ENCODE assay signal across 9 cellular contexts in the genomic region with DNA sequence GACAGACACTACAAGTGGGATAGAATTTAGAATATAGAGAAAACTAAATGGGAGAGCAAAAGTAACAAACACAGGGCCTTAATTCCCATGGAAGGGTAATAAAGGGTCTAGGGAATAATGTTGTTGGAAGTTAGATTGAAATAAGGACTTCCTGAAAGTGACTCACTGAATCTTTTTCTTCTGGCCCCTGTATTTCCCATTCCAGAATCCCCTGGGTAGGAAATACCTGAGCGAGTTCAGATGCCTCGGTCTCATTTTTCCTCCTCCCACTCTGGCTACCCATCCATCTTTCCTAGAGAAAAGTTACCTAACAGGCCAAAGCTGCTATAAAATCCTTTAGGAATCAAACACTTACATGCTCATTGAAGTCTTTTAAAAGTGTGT. TPM values are rescaled to one million over a fixed set of nuclear protein-coding genes. Genes with fewer than 3 reads are reported as not detected.
DNase-seq lines count a peak whose midpoint lies in the region; ATAC-seq and TF ChIP-seq lines count a peak whose summit lies in the region.
"Had no signal": no experiment of that assay in that cellular context is flagged by ENCODE, and none has a peak within 500 bp of the region (broad histone marks: within the 10 kb centered on the region; RNA-seq: fewer than 3 reads in every experiment).

No MANE protein-coding gene starts in this region.

- H3K4me2 ChIP-seq in mammary epithelial cell (ENCODE audit: insufficient read depth, low read depth, low read length), result peak overlapping the region; percentile 20

- no peaks in the 10 kb centered on the region for H3K9me3 ChIP-seq in mammary epithelial cell (replicated peaks; ENCODE audit: insufficient read depth, low read length)
- H3K9me3 ChIP-seq in muscle layer of duodenum (ENCODE audit: control insufficient read depth in 1 of 2, low read length in 2 of 2), result no peaks in the 10 kb centered on the region
- no peaks in the 10 kb centered on the region for H3K9me3 ChIP-seq in aorta (ENCODE audit: control insufficient read depth, low read length)

- H3K4me1 Mint-ChIP-seq in stimulated activated naive CD8-positive, alpha-beta T cell treated with anti-CD3 and anti-CD28 coated beads, Interleukin-15, Interleukin-2, amounts not matched to agents 100 ng/mL and 50 ng/mL, for 24 hours (ENCODE audit: low read depth), result peaks cover 79% of the 10 kb centered on the region

- WGBS in mammary epithelial cell (ENCODE audit: low coverage, missing lambda C conversion rate), result 40% methylated on average over 1 of the region's 2 CpGs
- 29 to 37% methylated on average over 2 of the region's 2 CpGs for WGBS in aorta, 2 donors

- BruUV-seq in mammary epithelial cell (replicated peaks; lab: Mats Ljungman, UMichigan), result TSS peak; percentile 9

- no peaks in the 10 kb centered on the region for H4K20me1 ChIP-seq in mammary epithelial cell (ENCODE audit: insufficient read depth, low read length)

- intact Hi-C loops in mammary epithelial cell (cut with micrococcal nuclease), result loop anchor here (5.0 to 10.0 kb wide), 2 partner anchors 69 to 241 kb away; partner anchors contain the start of genes IQGAP3 and MRPL24
- intact Hi-C loops in aorta (cut with DNase I), result no loop called here

- H2AFZ ChIP-seq in mammary epithelial cell (ENCODE audit: low read depth, low read length), result peak overlapping the region; percentile 86

- peaks cover 19% of the 10 kb centered on the region for H3K79me2 ChIP-seq in mammary epithelial cell (ENCODE audit: insufficient read depth, low read length)

- H3K9me3 Mint-ChIP-seq in stimulated activated naive CD8-positive, alpha-beta T cell treated with anti-CD3 and anti-CD28 coated beads, Interleukin-15, Interleukin-2, amounts not matched to agents 100 ng/mL and 50 ng/mL, for 24 hours, result no peaks in the 10 kb centered on the region

- H3K27ac ChIP-seq in mammary epithelial cell (ENCODE audit: insufficient read depth, low read depth, low read length), result peak overlapping the region; percentile 90
- H3K27ac ChIP-seq in muscle layer of duodenum (ENCODE audit: low read length), result peak overlapping the region; percentile 100
- peak overlapping the region; percentile 76 to 98 for H3K27ac ChIP-seq in aorta (ENCODE audit: low read depth in 1 of 2, low read length in 2 of 2)

- no peaks in the 10 kb centered on the region for H3K36me3 Mint-ChIP-seq in stimulated activated naive CD8-positive, alpha-beta T cell treated with anti-CD3 and anti-CD28 coated beads, Interleukin-15, Interleukin-2, amounts not matched to agents 100 ng/mL and 50 ng/mL, for 24 hours (ENCODE audit: low read depth)

- H3K27ac Mint-ChIP-seq in stimulated activated naive CD8-positive, alpha-beta T cell treated with anti-CD3 and anti-CD28 coated beads, Interleukin-15, Interleukin-2, amounts not matched to agents 100 ng/mL and 50 ng/mL, for 24 hours, result peak overlapping the region; percentile 97

- DNase-seq in stimulated activated naive CD8-positive, alpha-beta T cell treated with anti-CD3 and anti-CD28 coated beads, Interleukin-15, Interleukin-2, amounts not matched to agents 100 U/mL and 50 U/mL, for 24 hours, result no peak
- DNase-seq in mammary epithelial cell (no peak), aorta (no peak)
- no peak for DNase-seq in activated CD8-positive, alpha-beta memory T cell treated with anti-CD3 and anti-CD28 coated beads, Interleukin-2, amount 50 U/mL, for 4 hours
- no peak for DNase-seq in stimulated activated CD4-positive, alpha-beta T cell treated with anti-CD3 and anti-CD28 coated beads, Interleukin-4, amount 100 ng/mL, for 4 hours
- DNase-seq: NCI-H524 treated with DMSO at 0.1 percent for 48 hours had no signal

- H3K27me3 Mint-ChIP-seq in stimulated activated naive CD8-positive, alpha-beta T cell treated with anti-CD3 and anti-CD28 coated beads, Interleukin-15, Interleukin-2, amounts not matched to agents 100 ng/mL and 50 ng/mL, for 24 hours, result no peaks in the 10 kb centered on the region

- dilution Hi-C loops in mammary epithelial cell (cut with HindIII; ENCODE audit: low sequenced_read_pairs), result no loop called here

- in situ Hi-C loops in mammary epithelial cell (cut with MboI; ENCODE audit: low sequenced_read_pairs in 2 of 2), result no loop called here

- H3K4me3 ChIP-seq in mammary epithelial cell (replicated peaks in 1 of 3; ENCODE audit: insufficient read depth in 1 of 3, low read depth in 2 of 3, low read length in 3 of 3), result no peak overlapping the region
- peak overlapping the region; percentile 24 to 87 for H3K4me3 ChIP-seq in muscle layer of duodenum (ENCODE audit: low read depth in 1 of 2, low read length in 2 of 2)
- no peak overlapping the region for H3K4me3 ChIP-seq in aorta (ENCODE audit: low read length in 2 of 2)

- H3K27me3 ChIP-seq in mammary epithelial cell (ENCODE audit: insufficient read depth, low read length), result no peaks in the 10 kb centered on the region
- H3K27me3 ChIP-seq in muscle layer of duodenum (ENCODE audit: low read depth, low read length), result no peaks in the 10 kb centered on the region
- H3K27me3 ChIP-seq in aorta (ENCODE audit: control insufficient read depth in 1 of 2, insufficient read depth in 2 of 2, low read length in 1 of 2), result no peaks in the 10 kb centered on the region

- H3K36me3 ChIP-seq in mammary epithelial cell (ENCODE audit: insufficient read depth, low read length) (no peaks in the 10 kb centered on the region), muscle layer of duodenum (ENCODE audit: control insufficient read depth in 1 of 2, insufficient read depth in 2 of 2, low read length in 2 of 2) (peaks cover 0 to 19% of the 10 kb centered on the region in 2 donors), aorta (ENCODE audit: control insufficient read depth in 1 of 2, insufficient read depth in 2 of 2, low read length in 1 of 2) (no peaks in the 10 kb centered on the region)

- H3K9ac ChIP-seq in mammary epithelial cell (ENCODE audit: insufficient read depth, low read length), result no peak overlapping the region

- peaks cover 42% of the 10 kb centered on the region for H3K4me1 ChIP-seq in mammary epithelial cell (ENCODE audit: insufficient read depth, low read length)
- H3K4me1 ChIP-seq in muscle layer of duodenum (ENCODE audit: control insufficient read depth in 1 of 2, insufficient read depth in 2 of 2, low read length in 2 of 2), result peaks cover 40 to 47% of the 10 kb centered on the region in 2 donors
- peaks cover 0 to 3% of the 10 kb centered on the region in 2 donors for H3K4me1 ChIP-seq in aorta (ENCODE audit: control insufficient read depth in 1 of 2, insufficient read depth in 2 of 2, low read length in 2 of 2)

- CTCF ChIA-PET in mammary epithelial cell (lab: Charles Lee; ENCODE audit: low non-redundant PET), result interaction anchor here (0.5 to 0.6 kb wide), 2 partner anchors 68 to 118 kb away, joined by 3 to 11 read pairs; no protein-coding TSS in a partner anchor

- no peak for TF ChIP-seq CTCF in mammary epithelial cell (conservative IDR thresholded peaks at IDR 0.05 in 1 of 2, IDR thresholded peaks at IDR 0.05 in 1 of 2; ENCODE audit: extremely low read depth in 1 of 2, insufficient read depth in 1 of 2, low read depth in 1 of 2, low read length in 2 of 2)

- H3K4me3 Mint-ChIP-seq in stimulated activated naive CD8-positive, alpha-beta T cell treated with anti-CD3 and anti-CD28 coated beads, Interleukin-15, Interleukin-2, amounts not matched to agents 100 ng/mL and 50 ng/mL, for 24 hours, result peak overlapping the region; percentile 28

- no peak for ATAC-seq in stimulated activated naive CD8-positive, alpha-beta T cell treated with anti-CD3 and anti-CD28 coated beads, Interleukin-15, Interleukin-2, amounts not matched to agents 100 U/mL and 50 U/mL, for 24 hours
- ATAC-seq in aorta (ENCODE audit: low FRiP score), result no peak
- ATAC-seq in GM18498 (IDR thresholded peaks at IDR 0.05; ENCODE audit: unreplicated experiment), result no peak

RNA-seq across cellular contexts. Expression of gene MEF2D, which starts 3.1 kb away (rescaled TPM):
- total RNA-seq in mammary epithelial cell (10 to 100 TPM in 1 of 2 donors, 1 to 10 TPM in 1; 9.2 to 34.3 TPM), aorta (10 to 100 TPM; 82.1 to 95.8 TPM)
- polyA plus RNA-seq in mammary epithelial cell (11.4 TPM), aorta (10 to 100 TPM in 1 of 2 donors, 1 to 10 TPM in 1; 8.1 to 27.4 TPM)
- 9.6 TPM for polyA minus RNA-seq in mammary epithelial cell

Comparison
In these comparisons a context has a peak if more than half of its experiments do, and no peak if none do; other contexts are left out.
1. H3K4me3 ChIP-seq: peak in muscle layer of duodenum (2 of 2); none in mammary epithelial cell (0 of 3) and aorta (0 of 2).
2. Peak in every context shown above with its lines, with median percentiles within 50 percentile points of each other: H3K27ac ChIP-seq.